In genomic region chr7:43700059-43700501, GRCh38 we compare ENCODE assay signal across 8 cellular contexts. TPM values are rescaled to one million over a fixed set of nuclear protein-coding genes. Genes with fewer than 3 reads are reported as not detected.
DNase-seq lines count a peak whose midpoint lies in the region; ATAC-seq, FAIRE-seq and TF ChIP-seq lines count a peak whose summit lies in the region.

No MANE protein-coding gene starts in this region.

- BruUV-seq in K562 (replicated peaks; lab: Mats Ljungman, UMichigan): no TSS peak

- no peak for TF ChIP-seq EP300 in K562 (IDR thresholded peaks at IDR 0.05; ENCODE audit: low read length)

- peak; percentile 46 to 79 (median 50); a peak in 4 of 6 replicates for TF ChIP-seq CTCF in K562 (IDR thresholded peaks at IDR 0.05 in 2 of 3, conservative IDR thresholded peaks at IDR 0.05 in 1 of 3; ENCODE audit: insufficient read depth in 2 of 3, low read depth in 1 of 3, low read length in 3 of 3)
- TF ChIP-seq CTCF in kidney epithelial cell (IDR thresholded peaks at IDR 0.05; ENCODE audit: insufficient read depth, low read length, poor library complexity, severe bottlenecking): peak; percentile 56
- TF ChIP-seq CTCF in testis (IDR thresholded peaks at IDR 0.05): peak; percentile 45 to 58 (median 52)

- no peaks in the 10 kb centered on the region for H3K9me3 ChIP-seq in K562 (replicated peaks; ENCODE audit: control insufficient read depth, insufficient read depth, low read depth, low read length)
- H3K9me3 ChIP-seq in testis: no peaks in the 10 kb centered on the region

- H3K36me3 ChIP-seq in K562 (ENCODE audit: control insufficient read depth, insufficient read depth, low read length): peaks cover 3% of the 10 kb centered on the region; the same call in 1 of the 3 replicates
- no peaks in the 10 kb centered on the region for H3K36me3 ChIP-seq in kidney epithelial cell (ENCODE audit: control insufficient read depth, insufficient read depth, low read length)
- no peaks in the 10 kb centered on the region for H3K36me3 ChIP-seq in testis (ENCODE audit: low read depth, missing control alignments)

- intact Hi-C loops in K562 (cut with micrococcal nuclease): loop anchor here (1.0 to 5.0 kb wide), 4 partner anchors 38 to 244 kb away; no protein-coding TSS in a partner anchor
- intact Hi-C loops in testis (cut with DNase I; ENCODE audit: low total_unique reads): no loop called here

- H3K9me1 ChIP-seq in K562 (ENCODE audit: control insufficient read depth, insufficient read depth, low read length): no peaks in the 10 kb centered on the region

- POLR2A ChIA-PET in K562 (lab: Yijun Ruan, JAX): interaction anchor here (0.5 to 1.5 kb wide), 6 partner anchors 11 to 558 kb away, joined by 3 to 7 read pairs (median 3); partner anchors contain the start of gene STK17A

- no peak overlapping the region for H3K4me2 ChIP-seq in K562 (ENCODE audit: insufficient read depth, low read length)

- peak; percentile 95 for FAIRE-seq in H54 (lab: Jason Lieb, UNC)
- peak; percentile 61 for FAIRE-seq in K562 (lab: Jason Lieb, UNC)

- H3K27ac ChIP-seq in K562 (ENCODE audit: extremely low read depth, low read depth, low read length) (no peak overlapping the region), testis (no peak overlapping the region)

- H3K27me3 ChIP-seq in K562 (ENCODE audit: control insufficient read depth in 2 of 2, insufficient read depth in 2 of 2, low read length in 2 of 2) (no peaks in the 10 kb centered on the region), kidney epithelial cell (ENCODE audit: control insufficient read depth, insufficient read depth, low read length) (no peaks in the 10 kb centered on the region), testis (no peaks in the 10 kb centered on the region)

- 21% methylated on average over 6 of the region's 6 CpGs for WGBS in K562 (ENCODE audit: insufficient coverage, low coverage, missing lambda C conversion rate)
- 31 to 34% methylated on average over 6 of the region's 6 CpGs for WGBS in testis, 2 donors

- in situ Hi-C loops in K562 (cut with MboI): no loop called here

- H3K9ac ChIP-seq in K562 (ENCODE audit: insufficient read depth in 1 of 2, low read depth in 2 of 2, low read length in 2 of 2): no peak overlapping the region

- H3K4me3 ChIP-seq in K562 (no peak overlapping the region), kidney epithelial cell (ENCODE audit: low read depth, low read length) (no peak overlapping the region), testis (no peak overlapping the region)

- CTCF ChIA-PET in K562 (lab: Yijun Ruan, JAX; ENCODE audit: low intra/inter-chr PET ratio): interaction anchor here (0.6 to 3.3 kb wide), 6 partner anchors 29 to 244 kb away, joined by 3 to 22 read pairs (median 4); partner anchors contain the start of genes BLVRA and STK17A

- H3K4me1 ChIP-seq in K562 (replicated peaks in 1 of 2; ENCODE audit: control insufficient read depth in 2 of 2, insufficient read depth in 2 of 2, low read length in 2 of 2) (no peaks in the 10 kb centered on the region), testis (no peaks in the 10 kb centered on the region)

- H2AFZ ChIP-seq in K562 (ENCODE audit: low read depth, low read length): no peak overlapping the region

- H4K20me1 ChIP-seq in K562 (replicated peaks; ENCODE audit: control insufficient read depth, insufficient read depth, low read length): peaks cover 3% of the 10 kb centered on the region; the same call in 1 of the 2 replicates

- H3K79me2 ChIP-seq in K562 (ENCODE audit: control insufficient read depth, insufficient read depth, low read length): peaks cover 80% of the 10 kb centered on the region

- TF ChIP-seq RAD21 in K562 (CRISPR knock-in tag; conservative IDR thresholded peaks at IDR 0.05 in 1 of 2, IDR thresholded peaks at IDR 0.05 in 1 of 2): peak; percentile 77 to 84

- TF ChIP-seq POLR2A in H54 (IDR thresholded peaks at IDR 0.05; ENCODE audit: low read depth, low read length) (no peak), K562 (conservative IDR thresholded peaks at IDR 0.05) (no peak), testis (IDR thresholded peaks at IDR 0.05) (no peak)

- ATAC-seq in K562: peak; percentile 79
- no peak for ATAC-seq in GM18517 (IDR thresholded peaks at IDR 0.05; ENCODE audit: unreplicated experiment)
- ATAC-seq in HG02798 (IDR thresholded peaks at IDR 0.05; ENCODE audit: poor library complexity, unreplicated experiment): no peak

- DNase-seq in COLO829 (ENCODE audit: low spot score): peak; percentile 69
- DNase-seq in H54 (ENCODE audit: insufficient read length, low spot score): no peak
- peak; percentile 68 for DNase-seq in NCI-H226
- DNase-seq in K562 (ENCODE audit: extremely low read depth in 1 of 4, low spot score in 3 of 4): peak in 2 of 4 experiments; percentile 28 to 37
- DNase-seq in kidney epithelial cell (ENCODE audit: low read depth): no peak
- DNase-seq in testis: no peak

TF ChIP-seq in K562, 482 proteins besides CTCF, POLR2A, EP300 and RAD21 (continues in another document):
- TF ChIP-seq BDP1 (IDR thresholded peaks at IDR 0.05; ENCODE audit: insufficient read depth, insufficient read length) (no peak), FOXJ2 (tag; IDR thresholded peaks at IDR 0.05) (peak; percentile 6; the same call in 1 of the 2 replicates), ZKSCAN8 (CRISPR knock-in tag; IDR thresholded peaks at IDR 0.05) (no peak), SRF (CRISPR knock-in tag; IDR thresholded peaks at IDR 0.05) (peak in 1 of 2 experiments; percentile 20; a peak in 1 of 4 replicates), ARID2 (IDR thresholded peaks at IDR 0.05) (0 out of 2 replicates have a peak, but pooled peaks have one; percentile 36)
- TF ChIP-seq, protein P1, sequence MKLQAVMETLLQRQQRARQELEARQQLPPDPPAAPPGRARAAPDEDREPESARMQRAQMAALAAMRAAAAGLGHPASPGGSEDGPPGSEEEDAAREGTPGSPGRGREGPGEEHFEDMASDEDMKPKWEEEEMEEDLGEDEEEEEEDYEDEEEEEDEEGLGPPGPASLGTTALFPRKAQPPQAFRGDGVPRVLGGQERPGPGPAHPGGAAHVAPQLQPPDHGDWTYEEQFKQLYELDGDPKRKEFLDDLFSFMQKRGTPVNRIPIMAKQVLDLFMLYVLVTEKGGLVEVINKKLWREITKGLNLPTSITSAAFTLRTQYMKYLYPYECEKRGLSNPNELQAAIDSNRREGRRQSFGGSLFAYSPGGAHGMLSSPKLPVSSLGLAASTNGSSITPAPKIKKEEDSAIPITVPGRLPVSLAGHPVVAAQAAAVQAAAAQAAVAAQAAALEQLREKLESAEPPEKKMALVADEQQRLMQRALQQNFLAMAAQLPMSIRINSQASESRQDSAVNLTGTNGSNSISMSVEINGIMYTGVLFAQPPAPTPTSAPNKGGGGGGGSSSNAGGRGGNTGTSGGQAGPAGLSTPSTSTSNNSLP (IDR thresholded peaks at IDR 0.05; ENCODE audit: borderline replicate concordance, low read depth, low read length): 0 out of 2 replicates have a peak, but pooled peaks have one; percentile 18

RNA-seq across cellular contexts. Expression of gene COA1, which starts 29.2 kb away (rescaled TPM):
- 181 and 261 TPM in 2 replicates for total RNA-seq in K562 (2011; cell fraction: chromatin; rRNA removed; ENCODE audit: low replicate concordance)
- total RNA-seq in K562 (2011; cell fraction: nucleolus; rRNA removed): 81.2 and 117 TPM in 2 replicates
- total RNA-seq in K562 (2011; cell fraction: nucleoplasm; rRNA removed): 236 and 385 TPM in 2 replicates
- total RNA-seq in K562 (2014; rRNA removed) (105 and 109 TPM in 2 replicates), K562 (2014; rRNA removed; fragmentation: Illumina TruSeq; extraction: Trizol) (197 TPM in 2 replicates), K562 (2015; rRNA removed; fragmentation: Illumina TruSeq; extraction: Trizol) (130 and 143 TPM in 2 replicates), K562 (2021) (137 and 149 TPM in 2 replicates), kidney epithelial cell (49.5 and 67.1 TPM in 2 replicates), testis (10 to 100 TPM; 75.7 to 80.5 TPM)
- polyA plus RNA-seq in K562 (2011; rRNA removed) (98.9 and 105 TPM in 2 replicates), K562 (2014; fragmentation: Illumina TruSeq; extraction: Trizol) (190 and 215 TPM in 2 replicates), K562 (2014; fragmentation: Nextera tagmentation; extraction: Ambion mirVana) (100 to 1,000 TPM; 432 to 463 TPM), K562 (2014; rRNA removed) (181 and 203 TPM in 2 replicates), testis (ENCODE audit: insufficient read depth, low read depth, low replicate concordance) (36.4 TPM)
- polyA plus RNA-seq in K562 (2011; cell fraction: cytosol; rRNA removed): 79.1 and 145 TPM in 2 replicates
- 90.7 and 107 TPM in 2 replicates for polyA plus RNA-seq in K562 (2011; cell fraction: nucleus; rRNA removed)
- 163 and 167 TPM in 2 replicates for polyA plus RNA-seq in K562 (2012)
- polyA minus RNA-seq in K562 (2011; rRNA and poly(A)+ RNA removed): 110 and 121 TPM in 2 replicates
- 39.2 and 42.5 TPM in 2 replicates for polyA minus RNA-seq in K562 (2011; cell fraction: cytosol; rRNA and poly(A)+ RNA removed)
- polyA minus RNA-seq in K562 (2011; cell fraction: nucleus; rRNA and poly(A)+ RNA removed): 60.6 and 89.1 TPM in 2 replicates

RNA-seq across cellular contexts. Expression of gene BLVRA, which starts 58.4 kb away (rescaled TPM):
- total RNA-seq in K562 (2011; cell fraction: chromatin; rRNA removed; ENCODE audit: low replicate concordance): 13.8 and 14.5 TPM in 2 replicates
- total RNA-seq in K562 (2011; cell fraction: nucleolus; rRNA removed): 9.5 and 15.5 TPM in 2 replicates
- 13.6 and 14.7 TPM in 2 replicates for total RNA-seq in K562 (2011; cell fraction: nucleoplasm; rRNA removed)
- total RNA-seq in K562 (2014; rRNA removed) (48.2 and 59.6 TPM in 2 replicates), K562 (2014; rRNA removed; fragmentation: Illumina TruSeq; extraction: Trizol) (54.4 and 54.8 TPM in 2 replicates), K562 (2015; rRNA removed; fragmentation: Illumina TruSeq; extraction: Trizol) (48.3 and 48.5 TPM in 2 replicates), K562 (2021) (50.9 and 56.6 TPM in 2 replicates), kidney epithelial cell (47.1 and 60.2 TPM in 2 replicates), testis (10 to 100 TPM; 16.8 to 20.2 TPM)
- polyA plus RNA-seq in K562 (2011; rRNA removed) (52.5 and 61.5 TPM in 2 replicates), K562 (2014; fragmentation: Illumina TruSeq; extraction: Trizol) (64.2 and 69.0 TPM in 2 replicates), K562 (2014; fragmentation: Nextera tagmentation; extraction: Ambion mirVana) (100 to 1,000 TPM; 125 to 147 TPM), K562 (2014; rRNA removed) (77.7 and 79.7 TPM in 2 replicates), testis (ENCODE audit: insufficient read depth, low read depth, low replicate concordance) (33.7 TPM)
- 29.0 and 42.5 TPM in 2 replicates for polyA plus RNA-seq in K562 (2011; cell fraction: cytosol; rRNA removed)
- 11.2 and 19.2 TPM in 2 replicates for polyA plus RNA-seq in K562 (2011; cell fraction: nucleus; rRNA removed)
- polyA plus RNA-seq in K562 (2012): 79.1 and 113 TPM in 2 replicates
- polyA minus RNA-seq in K562 (2011; rRNA and poly(A)+ RNA removed): 36.3 and 37.4 TPM in 2 replicates
- polyA minus RNA-seq in K562 (2011; cell fraction: cytosol; rRNA and poly(A)+ RNA removed): 20.9 and 23.4 TPM in 2 replicates
- 6.1 and 10.4 TPM in 2 replicates for polyA minus RNA-seq in K562 (2011; cell fraction: nucleus; rRNA and poly(A)+ RNA removed)

Comparison
In these comparisons a context has a peak if more than half of its experiments do, and no peak if none do; other contexts are left out.
1. DNase-seq: peak in COLO829 (single experiment) and NCI-H226 (single experiment); none in H54 (single experiment), kidney epithelial cell (single experiment) and testis (single experiment).
2. Peak in every context shown above with its lines, with median percentiles within 50 percentile points of each other: CTCF ChIP-seq.